ENCODE assay signal across 8 cellular contexts in the genomic region with DNA sequence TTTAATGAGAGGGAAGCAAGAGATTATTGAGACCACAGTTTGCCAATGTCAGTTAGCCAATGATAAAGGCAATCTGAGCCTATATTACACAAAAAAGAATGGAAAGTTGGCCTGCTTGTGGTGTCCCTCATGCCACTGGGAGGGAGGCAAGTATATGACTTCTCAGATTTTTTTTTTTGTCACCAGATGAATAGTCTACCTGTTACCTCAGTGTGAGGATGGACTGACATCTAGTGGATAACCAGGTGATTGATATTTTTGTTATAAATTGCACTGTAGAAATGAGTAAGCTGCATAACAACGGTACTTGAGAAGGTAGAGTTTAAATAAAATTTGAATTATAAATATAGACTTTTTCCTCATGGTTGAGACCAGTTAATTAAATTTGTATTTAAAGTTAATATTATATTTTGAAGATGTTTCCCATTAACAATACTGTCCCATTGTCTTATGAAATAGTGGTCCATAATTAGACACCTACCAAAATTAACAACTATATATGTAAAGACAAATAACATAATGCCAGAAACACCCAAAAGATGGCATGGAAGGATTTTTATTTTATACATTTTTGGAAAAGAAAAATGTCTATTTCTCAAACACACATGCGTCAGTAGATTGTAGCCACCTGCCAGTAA.
DNase-seq lines count a peak whose midpoint lies in the region; ATAC-seq and TF ChIP-seq lines count a peak whose summit lies in the region.

No MANE protein-coding gene starts in this region.

- peak; percentile 48 for DNase-seq in CD1c-positive myeloid dendritic cell (ENCODE audit: extremely low spot score)
- peak; percentile 39 for DNase-seq in iPS-NIHi7 (ENCODE audit: extremely low spot score)
- DNase-seq in upper lobe of right lung, result no peak
- DNase-seq in lower leg skin (ENCODE audit: low spot score in 2 of 2), result no peak
- no peak for DNase-seq in pons (ENCODE audit: low spot score)

- H3K4me1 ChIP-seq in upper lobe of right lung, result no peaks in the 10 kb centered on the region

- no peak overlapping the region for H3K27ac ChIP-seq in upper lobe of right lung

- H3K9me3 ChIP-seq in upper lobe of right lung, result no peaks in the 10 kb centered on the region

- no peaks in the 10 kb centered on the region for H3K27me3 ChIP-seq in upper lobe of right lung

- 63 to 66% methylated on average over 2 of the region's 2 CpGs for WGBS in lower leg skin, 2 donors

- H3K36me3 ChIP-seq in upper lobe of right lung, result no peaks in the 10 kb centered on the region

- intact Hi-C loops in upper lobe of right lung (cut with DNase I) (loop anchor here (10.0 kb wide), 1 partner anchor 347 kb away; no protein-coding TSS in a partner anchor), lower leg skin (cut with DNase I; ENCODE audit: low total_unique reads) (no loop called here)

- no peak for TF ChIP-seq POLR2A in lower leg skin (IDR thresholded peaks at IDR 0.05)

- H3K4me3 ChIP-seq in WI38 (ENCODE audit: low read depth, low read length) (no peak overlapping the region), upper lobe of right lung (no peak overlapping the region), lower leg skin (ENCODE audit: low read depth, poor library complexity, severe bottlenecking) (no peak overlapping the region)

- TF ChIP-seq CTCF in WI38 (IDR thresholded peaks at IDR 0.05; ENCODE audit: low read depth, low read length) (peak; percentile 19; the same call in 1 of the 2 replicates), upper lobe of right lung (IDR thresholded peaks at IDR 0.05) (peak; percentile 60), lower leg skin (IDR thresholded peaks at IDR 0.05) (no peak)

- peak; percentile 53 for ATAC-seq in GM18858 (IDR thresholded peaks at IDR 0.05; ENCODE audit: unreplicated experiment)
- peak; percentile 77 for ATAC-seq in HG03520 (IDR thresholded peaks at IDR 0.05; ENCODE audit: unreplicated experiment)
- ATAC-seq in upper lobe of right lung, result peak; percentile 79

Comparison
In these comparisons a context has a peak if more than half of its experiments do, and no peak if none do; other contexts are left out.
1. DNase-seq: peak in CD1c-positive myeloid dendritic cell (single experiment) and iPS-NIHi7 (single experiment); none in upper lobe of right lung (single experiment), lower leg skin (0 of 2) and pons (single experiment).
2. CTCF ChIP-seq: peak in WI38 (single experiment) and upper lobe of right lung (single experiment); none in lower leg skin (0 of 3).
3. Peak in every context shown above with its lines, with median percentiles within 50 percentile points of each other: ATAC-seq.